Comparison of ENCODE assay signal across 24 cellular contexts in the genomic region with DNA sequence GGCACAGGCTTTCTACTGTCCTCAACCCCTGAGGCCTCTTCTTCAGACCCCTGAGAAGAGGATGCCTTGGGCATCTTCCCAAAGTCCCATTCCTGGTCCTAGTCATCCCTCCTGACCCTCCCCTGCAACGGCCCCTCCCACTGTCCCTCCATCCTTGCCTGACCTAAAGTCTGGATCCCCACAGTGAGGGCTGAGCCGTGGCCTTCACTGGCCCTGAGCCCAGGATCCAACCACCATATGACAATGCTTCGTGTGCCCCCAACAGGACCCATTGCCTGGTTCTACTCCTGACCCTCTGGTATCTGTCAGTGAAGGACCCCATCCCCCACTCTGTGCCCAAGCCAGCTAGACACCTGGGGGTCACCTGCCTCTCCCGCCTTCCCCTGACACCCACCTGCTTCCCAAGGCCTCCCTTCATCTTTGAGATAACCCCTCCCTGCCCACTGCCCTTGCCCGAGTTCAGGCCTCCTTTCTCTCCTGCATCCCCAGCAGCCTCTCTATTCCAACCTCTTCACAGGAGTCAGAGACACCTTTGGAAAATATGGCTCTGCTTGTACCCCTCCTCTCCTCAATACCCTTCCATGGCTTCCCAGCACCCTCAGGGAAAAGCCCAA. TPM values are rescaled to one million over a fixed set of nuclear protein-coding genes. Genes with fewer than 3 reads are reported as not detected.
DNase-seq lines count a peak whose midpoint lies in the region; ATAC-seq lines count a peak whose summit lies in the region.
"Had no signal": no experiment of that assay in that cellular context is flagged by ENCODE, and none has a peak within 500 bp of the region (broad histone marks: within the 10 kb centered on the region; RNA-seq: fewer than 3 reads in every experiment).

No MANE protein-coding gene starts in this region.

- peak overlapping the region; percentile 11 for H2BK120ac ChIP-seq in neuronal stem cell (ENCODE audit: low read depth, low read length)

- intact Hi-C loops in dendritic cell treated with granulocyte-macrophage colony-stimulating factor and Interleukin-4, amounts not matched to agents 40 ng/mL and 50 ng/mL, for 4 days (cut with micrococcal nuclease): no loop called here

- no peak overlapping the region for H3K4me3 Mint-ChIP-seq in stimulated activated naive CD8-positive, alpha-beta T cell treated with anti-CD3 and anti-CD28 coated beads, Interleukin-15, Interleukin-2, amounts not matched to agents 100 ng/mL and 50 ng/mL, for 24 hours
- H3K4me3 Mint-ChIP-seq in dendritic cell treated with granulocyte-macrophage colony-stimulating factor and Interleukin-4, amounts not matched to agents 40 ng/mL and 50 ng/mL, for 4 days: no peak overlapping the region
- H3K4me3 Mint-ChIP-seq in stimulated activated effector memory CD8-positive, alpha-beta T cell treated with anti-CD3 and anti-CD28 coated beads, Interleukin-12 subunit alpha, Interleukin-12 subunit beta, amount 100 ng/mL, for 72 hours: no peak overlapping the region
- H3K4me3 Mint-ChIP-seq: activated naive CD4-positive, alpha-beta T cell treated with anti-CD3 and anti-CD28 coated beads for 36 hours; activated T-cell treated with anti-CD3 and anti-CD28 coated beads, Interleukin-2, amount 50 U/mL, for 72 hours had no signal

- no peak for ATAC-seq in stimulated activated naive CD8-positive, alpha-beta T cell treated with anti-CD3 and anti-CD28 coated beads, Interleukin-15, Interleukin-2, amounts not matched to agents 100 U/mL and 50 U/mL, for 24 hours
- ATAC-seq in stimulated activated effector memory CD8-positive, alpha-beta T cell treated with anti-CD3 and anti-CD28 coated beads, Interleukin-12 subunit alpha, Interleukin-12 subunit beta, amount 100 ng/mL, for 72 hours: no peak
- ATAC-seq in GM19463 (IDR thresholded peaks at IDR 0.05; ENCODE audit: unreplicated experiment): no peak
- ATAC-seq: activated T-cell treated with anti-CD3 and anti-CD28 coated beads, Interleukin-2, amount 50 U/mL, for 72 hours; GM12878 had no signal

- no peaks in the 10 kb centered on the region for H3K9me3 ChIP-seq in neuronal stem cell (replicated peaks in 1 of 2; ENCODE audit: control insufficient read depth in 2 of 2, insufficient read depth in 1 of 2, low read depth in 1 of 2, low read length in 2 of 2)
- H3K9me3 ChIP-seq: SJCRH30, uterus had no signal

- H2BK15ac ChIP-seq in neuronal stem cell (ENCODE audit: low read length): peak overlapping the region; percentile 60

- H2BK12ac ChIP-seq in neuronal stem cell (ENCODE audit: low read length): no peak overlapping the region

- no peak overlapping the region for H3K4me3 ChIP-seq in neuronal stem cell (ENCODE audit: low read length in 2 of 2)
- H3K4me3 ChIP-seq: breast epithelium, esophagus squamous epithelium, GM12878, SJCRH30, uterus had no signal

- peaks cover 0 to 6% of the 10 kb centered on the region in 2 donors for H3K4me1 ChIP-seq in neuronal stem cell (ENCODE audit: control insufficient read depth in 2 of 2, insufficient read depth in 1 of 2, low read depth in 1 of 2, low read length in 2 of 2)
- H3K4me1 ChIP-seq: uterus had no signal

- no peak overlapping the region for H3K9ac ChIP-seq in neuronal stem cell (ENCODE audit: low read depth, low read length, poor library complexity)

- H3K36me3 Mint-ChIP-seq in stimulated activated naive CD8-positive, alpha-beta T cell treated with anti-CD3 and anti-CD28 coated beads, Interleukin-15, Interleukin-2, amounts not matched to agents 100 ng/mL and 50 ng/mL, for 24 hours (ENCODE audit: low read depth): peaks cover 18% of the 10 kb centered on the region
- peaks cover 8% of the 10 kb centered on the region for H3K36me3 Mint-ChIP-seq in dendritic cell treated with granulocyte-macrophage colony-stimulating factor and Interleukin-4, amounts not matched to agents 40 ng/mL and 50 ng/mL, for 4 days (ENCODE audit: low read depth)
- H3K36me3 Mint-ChIP-seq in stimulated activated effector memory CD8-positive, alpha-beta T cell treated with anti-CD3 and anti-CD28 coated beads, Interleukin-12 subunit alpha, Interleukin-12 subunit beta, amount 100 ng/mL, for 72 hours: peaks cover 8% of the 10 kb centered on the region

- no peak overlapping the region for H3K4me2 ChIP-seq in neuronal stem cell (ENCODE audit: insufficient read depth, low read length, poor library complexity, severe bottlenecking)

- no peaks in the 10 kb centered on the region for H3K36me3 ChIP-seq in neuronal stem cell (replicated peaks in 1 of 2; ENCODE audit: control insufficient read depth in 2 of 2, insufficient read depth in 2 of 2, low read length in 2 of 2)
- H3K36me3 ChIP-seq: breast epithelium, esophagus squamous epithelium, SJCRH30, uterus had no signal

- no peak overlapping the region for H3K27ac ChIP-seq in neuronal stem cell (replicated peaks; ENCODE audit: low read length)
- H3K27ac ChIP-seq: breast epithelium, C4-2B, esophagus squamous epithelium, SJCRH30 had no signal

- peak overlapping the region; percentile 65 for H3K18ac ChIP-seq in neuronal stem cell (ENCODE audit: low read length)

- H3K23ac ChIP-seq in neuronal stem cell (ENCODE audit: low read depth, low read length, poor library complexity): no peak overlapping the region

- WGBS in neuronal stem cell (ENCODE audit: extremely low coverage in 2 of 2, insufficient read length in 2 of 2, insufficient replicate concordance in 1 of 2), 2 donors: no CpG with 5 or more reads among the region's 5 CpGs

- H2AFZ ChIP-seq in neuronal stem cell (ENCODE audit: low read length): peak overlapping the region; percentile 28

- H3K79me1 ChIP-seq in neuronal stem cell (ENCODE audit: low read depth, low read length): no peaks in the 10 kb centered on the region

- peak overlapping the region; percentile 9 for H2AK5ac ChIP-seq in neuronal stem cell (ENCODE audit: low read depth, low read length)

- no peak for DNase-seq in stimulated activated naive CD8-positive, alpha-beta T cell treated with anti-CD3 and anti-CD28 coated beads, Interleukin-15, Interleukin-2, amounts not matched to agents 100 U/mL and 50 U/mL, for 24 hours
- DNase-seq in neuronal stem cell (ENCODE audit: low spot score) (no peak), COLO668 (lab: John Stamatoyannopoulos, UW; ENCODE audit: unreplicated experiment) (no peak)
- no peak for DNase-seq in stimulated activated effector memory CD8-positive, alpha-beta T cell treated with anti-CD3 and anti-CD28 coated beads, Interleukin-12 subunit alpha, Interleukin-12 subunit beta, amount 100 ng/mL, for 72 hours (ENCODE audit: low spot score in 2 of 2)
- DNase-seq: activated CD4-positive, CD25-positive, alpha-beta regulatory T cell treated with anti-CD3 and anti-CD28 coated beads, Interleukin-2, amount 50 U/mL, for 72 hours; activated naive CD4-positive, alpha-beta T cell treated with anti-CD3 and anti-CD28 coated beads for 36 hours; activated T-cell treated with anti-CD3 and anti-CD28 coated beads, Interleukin-2, amount 50 U/mL, for 72 hours; amniotic stem cell; Calu3; esophagus squamous epithelium; foreskin melanocyte; GOT3; mammary epithelial cell; NCI-H2107; NCI-H748 treated with DMSO at 0.1 percent for 48 hours; SJCRH30; small intestine; uterus had no signal

- peaks cover 8% of the 10 kb centered on the region for H3K9me3 Mint-ChIP-seq in stimulated activated naive CD8-positive, alpha-beta T cell treated with anti-CD3 and anti-CD28 coated beads, Interleukin-15, Interleukin-2, amounts not matched to agents 100 ng/mL and 50 ng/mL, for 24 hours
- H3K9me3 Mint-ChIP-seq in dendritic cell treated with granulocyte-macrophage colony-stimulating factor and Interleukin-4, amounts not matched to agents 40 ng/mL and 50 ng/mL, for 4 days: peaks cover 11% of the 10 kb centered on the region
- peaks cover 8% of the 10 kb centered on the region for H3K9me3 Mint-ChIP-seq in stimulated activated effector memory CD8-positive, alpha-beta T cell treated with anti-CD3 and anti-CD28 coated beads, Interleukin-12 subunit alpha, Interleukin-12 subunit beta, amount 100 ng/mL, for 72 hours

- peak overlapping the region; percentile 14 for H3K27ac Mint-ChIP-seq in stimulated activated naive CD8-positive, alpha-beta T cell treated with anti-CD3 and anti-CD28 coated beads, Interleukin-15, Interleukin-2, amounts not matched to agents 100 ng/mL and 50 ng/mL, for 24 hours
- H3K27ac Mint-ChIP-seq in dendritic cell treated with granulocyte-macrophage colony-stimulating factor and Interleukin-4, amounts not matched to agents 40 ng/mL and 50 ng/mL, for 4 days: peak overlapping the region; percentile 73
- H3K27ac Mint-ChIP-seq in stimulated activated effector memory CD8-positive, alpha-beta T cell treated with anti-CD3 and anti-CD28 coated beads, Interleukin-12 subunit alpha, Interleukin-12 subunit beta, amount 100 ng/mL, for 72 hours: no peak overlapping the region
- H3K27ac Mint-ChIP-seq: activated naive CD4-positive, alpha-beta T cell treated with anti-CD3 and anti-CD28 coated beads for 36 hours; activated T-cell treated with anti-CD3 and anti-CD28 coated beads, Interleukin-2, amount 50 U/mL, for 72 hours had no signal

- no peak overlapping the region for H4K91ac ChIP-seq in neuronal stem cell (ENCODE audit: low read depth, low read length, poor library complexity)

- no peak overlapping the region for H4K8ac ChIP-seq in neuronal stem cell (ENCODE audit: low read depth, low read length)

- H3K4me1 Mint-ChIP-seq in stimulated activated naive CD8-positive, alpha-beta T cell treated with anti-CD3 and anti-CD28 coated beads, Interleukin-15, Interleukin-2, amounts not matched to agents 100 ng/mL and 50 ng/mL, for 24 hours (ENCODE audit: low read depth): peaks cover 30% of the 10 kb centered on the region
- H3K4me1 Mint-ChIP-seq in dendritic cell treated with granulocyte-macrophage colony-stimulating factor and Interleukin-4, amounts not matched to agents 40 ng/mL and 50 ng/mL, for 4 days (ENCODE audit: low read depth): peaks cover 39% of the 10 kb centered on the region
- H3K4me1 Mint-ChIP-seq in stimulated activated effector memory CD8-positive, alpha-beta T cell treated with anti-CD3 and anti-CD28 coated beads, Interleukin-12 subunit alpha, Interleukin-12 subunit beta, amount 100 ng/mL, for 72 hours: peaks cover 24% of the 10 kb centered on the region

- no peak overlapping the region for H3K14ac ChIP-seq in neuronal stem cell (ENCODE audit: low read length)

- no peak overlapping the region for H3K4ac ChIP-seq in neuronal stem cell (ENCODE audit: low read length)

- H3K27me3 ChIP-seq in neuronal stem cell (ENCODE audit: control insufficient read depth in 3 of 3, insufficient read depth in 3 of 3, low read depth in 1 of 3, low read length in 3 of 3): peaks cover 0 to 5% (median 0%) of the 10 kb centered on the region in 3 experiments
- H3K27me3 ChIP-seq: breast epithelium, esophagus squamous epithelium, SJCRH30, uterus had no signal

- H2BK5ac ChIP-seq in neuronal stem cell (ENCODE audit: low read length): peak overlapping the region; percentile 7

- peaks cover 10% of the 10 kb centered on the region for H3K27me3 Mint-ChIP-seq in stimulated activated naive CD8-positive, alpha-beta T cell treated with anti-CD3 and anti-CD28 coated beads, Interleukin-15, Interleukin-2, amounts not matched to agents 100 ng/mL and 50 ng/mL, for 24 hours
- H3K27me3 Mint-ChIP-seq in dendritic cell treated with granulocyte-macrophage colony-stimulating factor and Interleukin-4, amounts not matched to agents 40 ng/mL and 50 ng/mL, for 4 days: peaks cover 50% of the 10 kb centered on the region

RNA-seq across cellular contexts. Expression of gene LRRC32, which starts 48.0 kb away (rescaled TPM):
- 0.91 TPM for polyA plus RNA-seq in neuronal stem cell (2013, experiment 1 of 2)
- polyA plus RNA-seq in neuronal stem cell (2013, experiment 2 of 2): 1.1 TPM
- polyA plus RNA-seq: mammary epithelial cell had no signal
